8 cellular contexts compared by ENCODE assay signal in the genomic region with DNA sequence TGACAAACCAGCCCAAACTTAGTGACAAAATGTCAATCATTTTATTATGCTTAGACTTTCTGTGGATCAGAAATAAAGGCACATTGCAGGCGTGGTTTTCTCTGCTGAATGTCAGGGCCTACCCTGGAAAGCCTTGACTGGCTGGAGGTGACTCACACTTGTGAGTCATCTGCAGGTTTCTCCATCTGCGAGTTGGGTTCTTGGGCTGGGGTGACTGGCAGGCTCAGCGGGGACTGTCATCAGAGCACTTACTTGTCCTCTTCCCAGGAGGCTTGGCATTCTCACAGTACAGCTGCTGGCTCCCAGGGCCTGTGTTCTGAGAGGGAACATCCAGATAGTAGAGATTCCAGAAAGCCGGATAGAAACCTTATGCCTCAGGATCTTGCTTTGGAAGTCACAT.
DNase-seq lines count a peak whose midpoint lies in the region; ATAC-seq, FAIRE-seq and TF ChIP-seq lines count a peak whose summit lies in the region.

No MANE protein-coding gene starts in this region.

- no peak overlapping the region for H3K9ac ChIP-seq in H1 (replicated peaks in 1 of 4; ENCODE audit: extremely low read depth in 1 of 4, low read depth in 3 of 4, low read length in 3 of 4)

- H4K20me1 ChIP-seq in H1 (replicated peaks in 1 of 2; ENCODE audit: control insufficient read depth in 1 of 2, insufficient read depth in 2 of 2, low read length in 2 of 2): no peaks in the 10 kb centered on the region

- no TSS peak for BruUV-seq in Panc1 (replicated peaks; lab: Mats Ljungman, UMichigan)

- H3K27ac ChIP-seq in Panc1 (ENCODE audit: low read length): no peak overlapping the region
- no peak overlapping the region for H3K27ac ChIP-seq in H1 (ENCODE audit: low read depth, low read length)

- H2BK120ac ChIP-seq in H1 (replicated peaks; ENCODE audit: low read depth, low read length): no peak overlapping the region

- H3K4me1 ChIP-seq in Panc1 (ENCODE audit: control insufficient read depth, insufficient read depth, low read length) (no peaks in the 10 kb centered on the region), H1 (replicated peaks in 1 of 4; ENCODE audit: control insufficient read depth in 3 of 4, insufficient read depth in 4 of 4, low read length in 3 of 4) (peaks cover 0 to 5% (median 1%) of the 10 kb centered on the region in 4 experiments; a peak in 2 of 7 replicates)

- POLR2A ChIA-PET in Panc1 (lab: Charles Lee): no interaction called here
- POLR2A ChIA-PET in H1 (lab: Charles Lee; ENCODE audit: partially characterized antibody): no interaction called here

- 0 out of 2 replicates have a peak overlapping the region, but pooled peaks have one; percentile 35 for H2AFZ ChIP-seq in H1 (ENCODE audit: low read length)

- no peak overlapping the region for H4K91ac ChIP-seq in H1 (replicated peaks; ENCODE audit: insufficient read length, low read length)

- H2BK5ac ChIP-seq in H1 (ENCODE audit: low read depth, low read length): no peak overlapping the region

- intact Hi-C loops in Panc1 (cut with micrococcal nuclease; ENCODE audit: unreplicated experiment): no loop called here

- TF ChIP-seq EP300 in H1 (IDR thresholded peaks at IDR 0.05; ENCODE audit: borderline replicate concordance in 1 of 2, low read depth in 2 of 2, low read length in 2 of 2): no peak

- H3K4ac ChIP-seq in H1 (replicated peaks; ENCODE audit: insufficient read length, low read depth, low read length): no peak overlapping the region

- WGBS in H1 (ENCODE audit: extremely low coverage in 1 of 2, insufficient coverage in 1 of 2, insufficient read length in 1 of 2, insufficient replicate concordance in 2 of 2, low coverage in 1 of 2, low lambda C conversion rate in 2 of 2, missing lambda C conversion rate in 1 of 2), 2 experiments: 82% methylated on average over 4 of the region's 4 CpGs; no CpG with 5 or more reads in 1 of the 2 experiments

- no peak overlapping the region for H3K4me2 ChIP-seq in H1 (ENCODE audit: insufficient read depth in 1 of 2, low read depth in 2 of 2, low read length in 2 of 2)

- H3K4me3 ChIP-seq in Panc1 (ENCODE audit: low read depth in 2 of 2, low read length in 2 of 2) (no peak overlapping the region), H1 (ENCODE audit: extremely low read depth in 1 of 4, insufficient read depth in 2 of 4, low read depth in 3 of 4, low read length in 4 of 4) (no peak overlapping the region), skeletal muscle cell (ENCODE audit: low read depth, low read length) (no peak overlapping the region)

- no peak for TF ChIP-seq CTCF in Panc1 (IDR thresholded peaks at IDR 0.05)
- TF ChIP-seq CTCF in H1 (IDR thresholded peaks at IDR 0.05; ENCODE audit: control extremely low read depth in 1 of 3, insufficient read depth in 1 of 3, low read depth in 1 of 3, low read length in 3 of 3): no peak
- TF ChIP-seq CTCF in D721Med (IDR thresholded peaks at IDR 0.05; ENCODE audit: insufficient read depth, missing control alignments): no peak

- DNase-seq in Panc1 (ENCODE audit: low read depth, low spot score): peak; percentile 53
- DNase-seq in H1 (ENCODE audit: low read depth in 1 of 2, low spot score in 2 of 2): peak in 1 of 2 experiments; percentile 25
- peak; percentile 56 for DNase-seq in skeletal muscle cell (ENCODE audit: low read depth)
- no peak for DNase-seq in D721Med (ENCODE audit: insufficient read length, low spot score)
- DNase-seq in NCI-H2171 treated with DMSO at 0.1 percent for 48 hours (lab: John Stamatoyannopoulos, UW): no peak

- ATAC-seq in GM21619 (IDR thresholded peaks at IDR 0.05; ENCODE audit: unreplicated experiment) (peak; percentile 67), Panc1 (peak; percentile 75), HG03175 (IDR thresholded peaks at IDR 0.05; ENCODE audit: unreplicated experiment) (no peak), GM21529 (IDR thresholded peaks at IDR 0.05; ENCODE audit: unreplicated experiment) (no peak)

- H3K36me3 ChIP-seq in Panc1 (ENCODE audit: control insufficient read depth, insufficient read depth, low read length) (no peaks in the 10 kb centered on the region), H1 (ENCODE audit: control insufficient read depth in 2 of 4, insufficient read depth in 4 of 4, low read length in 3 of 4) (no peaks in the 10 kb centered on the region)

- no peak overlapping the region for H3K23ac ChIP-seq in H1 (ENCODE audit: insufficient read length)

- no peak overlapping the region for H2BK20ac ChIP-seq in H1 (ENCODE audit: low read length)

- FAIRE-seq in H1 (lab: Jason Lieb, UNC) (no peak), D721Med (lab: Jason Lieb, UNC) (no peak)

- no peak overlapping the region for H4K8ac ChIP-seq in H1 (ENCODE audit: extremely low read depth, insufficient read depth, low read length)

- no peaks in the 10 kb centered on the region for H3K79me2 ChIP-seq in H1 (ENCODE audit: control insufficient read depth in 1 of 2, insufficient read depth in 2 of 2, low read length in 2 of 2)

- in situ Hi-C loops in Panc1 (cut with HindIII; ENCODE audit: low pct_unique_long_range_greater_than_20kb, low sequenced_read_pairs): no loop called here

- no peak overlapping the region for H4K5ac ChIP-seq in H1 (ENCODE audit: insufficient read length, low read depth, low read length)

- no peaks in the 10 kb centered on the region for H3K23me2 ChIP-seq in H1 (ENCODE audit: low read depth, low read length)

- no peak overlapping the region for H2AK5ac ChIP-seq in H1 (ENCODE audit: low read depth, low read length)

- no peak for TF ChIP-seq POLR2A in H1 (IDR thresholded peaks at IDR 0.05; ENCODE audit: control extremely low read depth in 1 of 2, low read depth in 2 of 2, low read length in 2 of 2)

- no peak overlapping the region for H2BK12ac ChIP-seq in H1 (ENCODE audit: low read depth, low read length)

- no peak overlapping the region for H2BK15ac ChIP-seq in H1 (ENCODE audit: low read length)

- H3K27me3 ChIP-seq in Panc1 (ENCODE audit: control insufficient read depth, insufficient read depth, low read length): no peaks in the 10 kb centered on the region
- H3K27me3 ChIP-seq in H1 (replicated peaks in 1 of 4; ENCODE audit: control insufficient read depth in 3 of 4, extremely low read depth in 1 of 4, insufficient read depth in 3 of 4, low read length in 3 of 4): no peaks in the 10 kb centered on the region

- TF ChIP-seq RAD21 in H1 (IDR thresholded peaks at IDR 0.05 in 1 of 2, conservative IDR thresholded peaks at IDR 0.05 in 1 of 2; ENCODE audit: low read depth in 2 of 2, low read length in 2 of 2): no peak

- H3K79me1 ChIP-seq in H1 (ENCODE audit: low read depth, low read length): no peaks in the 10 kb centered on the region

- H3K18ac ChIP-seq in H1 (ENCODE audit: extremely low read depth, low read length): no peak overlapping the region; the same call in 1 of the 2 replicates

- H3K14ac ChIP-seq in H1 (ENCODE audit: insufficient read length): no peak overlapping the region

- CTCF ChIA-PET in Panc1 (lab: Charles Lee) (no interaction called here), H1 (lab: Charles Lee; ENCODE audit: partially characterized antibody) (no interaction called here)

- H3K56ac ChIP-seq in H1 (replicated peaks; ENCODE audit: insufficient read length, low read depth, low read length): no peak overlapping the region

- no peaks in the 10 kb centered on the region for H3K9me3 ChIP-seq in Panc1 (ENCODE audit: control insufficient read depth, insufficient read depth, low read depth, low read length)
- no peaks in the 10 kb centered on the region for H3K9me3 ChIP-seq in H1 (ENCODE audit: insufficient read depth in 2 of 2, low read depth in 1 of 2, low read length in 1 of 2)

TF ChIP-seq in H1, 55 proteins besides CTCF, POLR2A, EP300 and RAD21 (continues in another document):
- TF ChIP-seq KDM1A (IDR thresholded peaks at IDR 0.05; ENCODE audit: borderline replicate concordance, low read length) (no peak), POU5F1 (IDR thresholded peaks at IDR 0.05; ENCODE audit: low read depth, low read length) (no peak), SRF (IDR thresholded peaks at IDR 0.05; ENCODE audit: low read depth, low read length) (no peak), JUN (IDR thresholded peaks at IDR 0.05; ENCODE audit: low read depth, low read length) (0 out of 2 replicates have a peak, but pooled peaks have one; percentile 10), TAF1 (IDR thresholded peaks at IDR 0.05; ENCODE audit: low read depth, low read length) (no peak), JUND (IDR thresholded peaks at IDR 0.05; ENCODE audit: low read length) (peak; percentile 70; the same call in 1 of the 2 replicates), TAF7 (optimal IDR thresholded peaks at IDR 0.05; ENCODE audit: borderline replicate concordance, low read depth, low read length) (no peak), EGR1 (IDR thresholded peaks at IDR 0.05; ENCODE audit: borderline replicate concordance, low read depth, low read length) (no peak), POLR2AphosphoS5 (IDR thresholded peaks at IDR 0.05; ENCODE audit: low read depth, low read length) (no peak), GABPA (IDR thresholded peaks at IDR 0.05; ENCODE audit: borderline replicate concordance, insufficient read depth, low read length) (no peak)

Comparison
In these comparisons a context has a peak if more than half of its experiments do, and no peak if none do; other contexts are left out.
1. ATAC-seq: peak in GM21619 (single experiment) and Panc1 (single experiment); none in HG03175 (single experiment) and GM21529 (single experiment).
2. DNase-seq: peak in Panc1 (single experiment) and skeletal muscle cell (single experiment); none in D721Med (single experiment) and NCI-H2171 treated with DMSO at 0.1 percent for 48 hours (single experiment).